13 cellular contexts compared by ENCODE assay signal in genomic region chr1:228668553-228669400, GRCh38.
A peak's percentile ranks its signal among the peaks of the same experiment; 100 is the strongest.
DNase-seq lines count a peak whose midpoint lies in the region; ATAC-seq, FAIRE-seq and TF ChIP-seq lines count a peak whose summit lies in the region.
"Had no signal": no experiment of that assay in that cellular context is flagged by ENCODE, and none has a peak within 500 bp of the region (broad histone marks: within the 10 kb centered on the region; RNA-seq: fewer than 3 reads in every experiment).

No MANE protein-coding gene starts in this region.

- TF ChIP-seq CTCF in IMR-90 (conservative IDR thresholded peaks at IDR 0.05; ENCODE audit: low read depth, low read length) (no peak), left lung (IDR thresholded peaks at IDR 0.05) (no peak), D721Med (IDR thresholded peaks at IDR 0.05; ENCODE audit: insufficient read depth, missing control alignments) (no peak)

- H3K56ac ChIP-seq in IMR-90 (ENCODE audit: extremely low read depth, insufficient read depth, low read length), result no peak overlapping the region

- H4K20me1 ChIP-seq in BLaER1 (no peaks in the 10 kb centered on the region), IMR-90 (ENCODE audit: insufficient read depth, low read length) (no peaks in the 10 kb centered on the region)

- DNase-seq in IMR-90 (peak; percentile 42), adipocyte (ENCODE audit: low read depth) (peak; percentile 56), left lung (no peak), D721Med (ENCODE audit: insufficient read length, low spot score) (no peak), DMS79 (lab: John Stamatoyannopoulos, UW) (no peak), pons (ENCODE audit: low spot score) (no peak)
- DNase-seq: activated CD4-positive, CD25-positive, alpha-beta regulatory T cell; lower lobe of right lung; NCI-H187 treated with DMSO at 0.1 percent for 48 hours; thyroid gland had no signal

- no peak overlapping the region for H3K9ac ChIP-seq in BLaER1
- H3K9ac ChIP-seq in IMR-90 (ENCODE audit: low read depth, low read length), result no peak overlapping the region
- H3K9ac ChIP-seq in adipocyte (ENCODE audit: low read length), result no peak overlapping the region
- H3K9ac ChIP-seq: parathyroid adenoma had no signal

- no peak overlapping the region for H3K14ac ChIP-seq in IMR-90 (replicated peaks; ENCODE audit: low read depth, low read length)

- dilution Hi-C loops in IMR-90 (cut with HindIII; ENCODE audit: low sequenced_read_pairs, unreplicated experiment), result no loop called here

- BruUV-seq in IMR-90 (replicated peaks; lab: Mats Ljungman, UMichigan), result no TSS peak

- H3K4me2 ChIP-seq in BLaER1 (peak overlapping the region; percentile 32), IMR-90 (ENCODE audit: low read depth, low read length) (no peak overlapping the region)

- H3K27ac ChIP-seq in BLaER1 (no peak overlapping the region), IMR-90 (ENCODE audit: insufficient read depth, low read length) (no peak overlapping the region), left lung (no peak overlapping the region)
- H3K27ac ChIP-seq: lower lobe of right lung, parathyroid adenoma, thyroid gland had no signal

- WGBS in IMR-90 (ENCODE audit: extremely low coverage in 2 of 2, insufficient read length in 1 of 2), 2 experiments, result 63% methylated on average over 3 of the region's 5 CpGs; no CpG with 5 or more reads in 1 of the 2 experiments

- in situ Hi-C loops in IMR-90 (cut with MboI; ENCODE audit: low sequenced_read_pairs), result no loop called here

- H2AK5ac ChIP-seq in IMR-90 (ENCODE audit: low read depth, low read length), result no peak overlapping the region

- H3K9me3 ChIP-seq in BLaER1 (no peaks in the 10 kb centered on the region), IMR-90 (ENCODE audit: control insufficient read depth, insufficient read depth, low read length) (no peaks in the 10 kb centered on the region), adipocyte (ENCODE audit: control insufficient read depth, low read length) (no peaks in the 10 kb centered on the region), left lung (no peaks in the 10 kb centered on the region)
- H3K9me3 ChIP-seq: lower lobe of right lung, thyroid gland had no signal

- H3K36me3 ChIP-seq in BLaER1 (no peaks in the 10 kb centered on the region), IMR-90 (ENCODE audit: control insufficient read depth, insufficient read depth, low read length) (no peaks in the 10 kb centered on the region), adipocyte (ENCODE audit: control insufficient read depth, insufficient read depth, low read length, severe bottlenecking) (no peaks in the 10 kb centered on the region), left lung (no peaks in the 10 kb centered on the region)
- H3K36me3 ChIP-seq: lower lobe of right lung, thyroid gland had no signal

- no peak overlapping the region for H3K4me3 ChIP-seq in BLaER1
- no peak overlapping the region for H3K4me3 ChIP-seq in IMR-90 (ENCODE audit: insufficient read depth, low read depth, low read length)
- no peak overlapping the region for H3K4me3 ChIP-seq in adipocyte (ENCODE audit: low read length)
- no peak overlapping the region for H3K4me3 ChIP-seq in left lung
- H3K4me3 ChIP-seq: lower lobe of right lung, thyroid gland had no signal

- H3K4me1 ChIP-seq in BLaER1 (peaks cover 10% of the 10 kb centered on the region), IMR-90 (ENCODE audit: control insufficient read depth, insufficient read depth, low read length) (no peaks in the 10 kb centered on the region), adipocyte (ENCODE audit: control insufficient read depth, insufficient read depth, low read length) (no peaks in the 10 kb centered on the region), left lung (peaks cover 0 to 5% of the 10 kb centered on the region in 2 donors)
- H3K4me1 ChIP-seq: lower lobe of right lung, parathyroid adenoma, thyroid gland had no signal

- POLR2A ChIA-PET in IMR-90 (lab: Charles Lee; ENCODE audit: unreplicated experiment), result no interaction called here

- H2BK120ac ChIP-seq in IMR-90 (ENCODE audit: low read depth, low read length), result no peak overlapping the region

- FAIRE-seq in D721Med (lab: Jason Lieb, UNC), result no peak

- no peak for TF ChIP-seq RAD21 in IMR-90 (IDR thresholded peaks at IDR 0.05; ENCODE audit: low read length)

- H3K79me1 ChIP-seq in IMR-90 (ENCODE audit: low read depth in 1 of 2, low read length in 2 of 2), result no peaks in the 10 kb centered on the region

- H2BK20ac ChIP-seq in IMR-90 (ENCODE audit: low read depth, low read length), result no peak overlapping the region

- H3K18ac ChIP-seq in IMR-90 (ENCODE audit: low read depth, low read length), result no peak overlapping the region

- TF ChIP-seq POLR2A in IMR-90 (IDR thresholded peaks at IDR 0.05; ENCODE audit: low read depth, low read length), result no peak

- H2BK5ac ChIP-seq in IMR-90 (ENCODE audit: low read depth, low read length, poor library complexity, severe bottlenecking), result no peak overlapping the region

- H2BK15ac ChIP-seq in IMR-90 (ENCODE audit: low read depth, low read length), result no peak overlapping the region

- H3K4ac ChIP-seq in IMR-90 (ENCODE audit: low read depth, low read length), result no peak overlapping the region

- no peak overlapping the region for H2AFZ ChIP-seq in IMR-90 (replicated peaks; ENCODE audit: low read length, poor library complexity)
- H2AFZ ChIP-seq: parathyroid adenoma had no signal

- H3K27me3 ChIP-seq in BLaER1, result no peaks in the 10 kb centered on the region; the same call in 1 of the 2 replicates
- peaks cover 9% of the 10 kb centered on the region for H3K27me3 ChIP-seq in IMR-90 (ENCODE audit: control insufficient read depth, insufficient read depth, low read length)
- no peaks in the 10 kb centered on the region for H3K27me3 ChIP-seq in adipocyte (replicated peaks; ENCODE audit: control insufficient read depth, insufficient read depth, low read length)
- no peaks in the 10 kb centered on the region for H3K27me3 ChIP-seq in left lung
- H3K27me3 ChIP-seq: thyroid gland had no signal

- no peak overlapping the region for H2AK9ac ChIP-seq in IMR-90 (replicated peaks; ENCODE audit: low read depth, low read length, poor library complexity)

- H3K9me1 ChIP-seq in IMR-90 (ENCODE audit: insufficient read depth, low read length), result no peaks in the 10 kb centered on the region

- peak; percentile 71 for ATAC-seq in IMR-90 (ENCODE audit: low read depth)
- ATAC-seq in left lung, result peak; percentile 76
- ATAC-seq in GM21723 (IDR thresholded peaks at IDR 0.05; ENCODE audit: unreplicated experiment), result no peak

- no peak overlapping the region for H4K5ac ChIP-seq in IMR-90 (ENCODE audit: low read depth, low read length)

- CTCF ChIA-PET in IMR-90 (lab: Yijun Ruan, JAX), result interaction anchor here (1.0 kb wide), 1 partner anchor 568 kb away, joined by 3 read pairs; no protein-coding TSS in a partner anchor

- H3K23ac ChIP-seq in IMR-90 (ENCODE audit: low read depth, low read length), result no peak overlapping the region

- no peak overlapping the region for H4K91ac ChIP-seq in IMR-90 (ENCODE audit: insufficient read depth, low read depth, low read length)

- intact Hi-C loops in IMR-90 (cut with micrococcal nuclease) (no loop called here), left lung (cut with DNase I) (no loop called here)

- no peak overlapping the region for H4K8ac ChIP-seq in IMR-90 (ENCODE audit: low read depth in 2 of 2, low read length in 2 of 2)

TF ChIP-seq in IMR-90, 13 proteins besides CTCF, POLR2A, EP300 and RAD21:
- TF ChIP-seq MAFK (IDR thresholded peaks at IDR 0.05; ENCODE audit: low read depth, low read length), result no peak
- no peak for TF ChIP-seq SMC3 (IDR thresholded peaks at IDR 0.05; ENCODE audit: low read depth, low read length)
- no peak for TF ChIP-seq ELK1 (IDR thresholded peaks at IDR 0.05; ENCODE audit: borderline replicate concordance, low read depth, low read length)
- TF ChIP-seq MAZ (IDR thresholded peaks at IDR 0.05; ENCODE audit: borderline replicate concordance, low read depth, low read length), result no peak
- TF ChIP-seq MXI1 (IDR thresholded peaks at IDR 0.05; ENCODE audit: borderline replicate concordance, low read depth, low read length), result no peak
- TF ChIP-seq BHLHE40 (IDR thresholded peaks at IDR 0.05; ENCODE audit: low read depth, low read length), result no peak
- no peak for TF ChIP-seq FOS (IDR thresholded peaks at IDR 0.05; ENCODE audit: low read depth, low read length)
- TF ChIP-seq RCOR1 (IDR thresholded peaks at IDR 0.05; ENCODE audit: insufficient replicate concordance, low read length), result no peak
- TF ChIP-seq NFE2L2 (IDR thresholded peaks at IDR 0.05; ENCODE audit: low read depth, low read length), result no peak
- no peak for TF ChIP-seq CEBPB (IDR thresholded peaks at IDR 0.05; ENCODE audit: low read depth, low read length)
- no peak for TF ChIP-seq USF2 (IDR thresholded peaks at IDR 0.05; ENCODE audit: low read depth, low read length)
- TF ChIP-seq RFX5 (IDR thresholded peaks at IDR 0.05; ENCODE audit: low read depth, low read length), result no peak
- no peak for TF ChIP-seq CHD1 (IDR thresholded peaks at IDR 0.05; ENCODE audit: low read depth, low read length)
TF ChIP-seq in IMR-90: peak in this region for 0.

Comparison
In these comparisons a context has a peak if more than half of its experiments do, and no peak if none do; other contexts are left out.
1. DNase-seq: peak in IMR-90 (single experiment) and adipocyte (single experiment); none in left lung (0 of 2), D721Med (single experiment), DMS79 (single experiment) and pons (single experiment).